8 cellular contexts compared by ENCODE assay signal in the genomic region with DNA sequence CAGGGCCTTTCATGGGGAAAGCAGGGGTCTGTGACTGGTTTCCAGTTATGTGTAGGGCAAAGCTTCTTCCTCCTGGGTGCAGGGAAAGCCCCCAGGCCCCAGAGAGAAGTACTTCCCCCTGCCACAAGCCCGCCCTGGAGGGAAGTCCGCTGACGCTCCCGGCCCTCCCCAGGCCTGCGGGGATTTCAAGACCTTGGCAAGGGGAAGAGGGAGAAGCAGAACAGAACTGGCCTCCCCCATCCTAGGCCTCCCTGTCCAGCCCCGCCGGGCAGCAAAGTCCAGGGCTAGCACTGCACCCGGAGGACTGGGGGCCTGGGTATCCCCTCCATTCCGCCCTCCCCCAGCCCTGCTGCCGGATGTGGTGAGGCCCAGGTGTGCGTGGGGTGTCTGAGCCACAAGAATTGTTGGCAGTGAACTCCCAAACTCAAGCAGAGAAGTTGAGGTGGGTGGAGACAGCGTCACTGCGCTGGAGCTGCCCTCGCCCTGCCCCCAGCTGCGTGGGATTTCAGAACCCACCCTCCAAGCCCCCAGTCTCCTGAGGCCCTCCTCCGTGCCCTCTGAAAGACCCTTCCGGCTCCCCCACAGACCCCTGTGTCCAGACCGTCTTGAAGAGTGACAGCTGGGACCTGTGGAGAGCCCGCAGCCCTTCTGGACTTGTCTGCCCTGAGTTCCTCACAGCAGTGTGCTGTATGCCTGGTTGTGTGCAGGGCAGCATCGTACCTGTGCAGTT. TPM values are rescaled to one million over a fixed set of nuclear protein-coding genes. Genes with fewer than 3 reads are reported as not detected.
A peak's percentile ranks its signal among the peaks of the same experiment; 100 is the strongest.
DNase-seq lines count a peak whose midpoint lies in the region; ATAC-seq and TF ChIP-seq lines count a peak whose summit lies in the region.

No MANE protein-coding gene starts in this region.

- H3K4me1 ChIP-seq in HEK293 (ENCODE audit: control insufficient read depth, insufficient read depth, low read length): peaks cover 9% of the 10 kb centered on the region; the same call in 1 of the 2 replicates
- peaks cover 66% of the 10 kb centered on the region for H3K4me1 ChIP-seq in OCI-LY1 (ENCODE audit: insufficient read depth, low read length, severe bottlenecking)

- H3K4me3 ChIP-seq in HEK293 (ENCODE audit: low read depth, low read length) (no peak overlapping the region), OCI-LY1 (ENCODE audit: low read depth, low read length, poor library complexity, severe bottlenecking) (peak overlapping the region; percentile 92)

- ATAC-seq in activated T-helper 17 cell treated with anti-CD3 and anti-CD28 coated beads, Interleukin-2, amount 50 U/mL, for 72 hours (replicated peaks): peak; percentile 46

- peaks cover 26% of the 10 kb centered on the region for H3K4me1 Mint-ChIP-seq in activated T-helper 17 cell treated with anti-CD3 and anti-CD28 coated beads, Interleukin-2, amount 50 U/mL, for 72 hours

- peak overlapping the region; percentile 90 for H3K9ac ChIP-seq in OCI-LY1 (ENCODE audit: low read length)

- H3K4me2 ChIP-seq in OCI-LY1 (ENCODE audit: low read length): peak overlapping the region; percentile 90

- no peaks in the 10 kb centered on the region for H3K27me3 ChIP-seq in OCI-LY1 (ENCODE audit: insufficient read depth, low read length)

- DNase-seq in GM10266 (ENCODE audit: extremely low spot score) (peak; percentile 86), islet precursor cell (peak; percentile 57), HT-29 (ENCODE audit: low spot score) (no peak), HPDE6-E6E7 (ENCODE audit: extremely low spot score) (no peak)
- DNase-seq in stimulated activated CD4-positive, alpha-beta T cell treated with anti-CD3 and anti-CD28 coated beads, TNF-alpha, amount 100 ng/mL, for 24 hours (ENCODE audit: low read depth in 3 of 3): peak; percentile 78 to 91 (median 85)

- no peaks in the 10 kb centered on the region for H3F3A ChIP-seq in OCI-LY1 (ENCODE audit: insufficient read depth, low read length)

- no peaks in the 10 kb centered on the region for H3K9me3 Mint-ChIP-seq in activated T-helper 17 cell treated with anti-CD3 and anti-CD28 coated beads, Interleukin-2, amount 50 U/mL, for 72 hours

- peak overlapping the region; percentile 93 for H3K4me3 Mint-ChIP-seq in activated T-helper 17 cell treated with anti-CD3 and anti-CD28 coated beads, Interleukin-2, amount 50 U/mL, for 72 hours

- no peaks in the 10 kb centered on the region for H3K9me2 ChIP-seq in OCI-LY1 (ENCODE audit: low read depth, low read length)

- no peaks in the 10 kb centered on the region for H4K20me1 ChIP-seq in OCI-LY1 (ENCODE audit: insufficient read depth, low read length)

- CTCF ChIA-PET in HEK293 (lab: Yijun Ruan, JAX): interaction anchor here (1.1 to 2.7 kb wide), 3 partner anchors 10 to 29 kb away, joined by 4 to 14 read pairs (median 7); no protein-coding TSS in a partner anchor

- H3K27me3 Mint-ChIP-seq in activated T-helper 17 cell treated with anti-CD3 and anti-CD28 coated beads, Interleukin-2, amount 50 U/mL, for 72 hours: no peaks in the 10 kb centered on the region

- H3K9me3 ChIP-seq in HEK293 (ENCODE audit: control insufficient read depth, insufficient read depth, low read depth, low read length) (no peaks in the 10 kb centered on the region), OCI-LY1 (ENCODE audit: low read length) (no peaks in the 10 kb centered on the region)

- H3K27ac ChIP-seq in HEK293 (ENCODE audit: extremely low read depth, low read depth, low read length) (no peak overlapping the region), OCI-LY1 (ENCODE audit: low read depth, low read length, poor library complexity, severe bottlenecking) (peak overlapping the region; percentile 91)

- peaks cover 63% of the 10 kb centered on the region for H3K36me3 Mint-ChIP-seq in activated T-helper 17 cell treated with anti-CD3 and anti-CD28 coated beads, Interleukin-2, amount 50 U/mL, for 72 hours (ENCODE audit: low read depth)

- peak overlapping the region; percentile 97 for H3K27ac Mint-ChIP-seq in activated T-helper 17 cell treated with anti-CD3 and anti-CD28 coated beads, Interleukin-2, amount 50 U/mL, for 72 hours

- no peaks in the 10 kb centered on the region for H3K36me3 ChIP-seq in HEK293 (ENCODE audit: control insufficient read depth in 2 of 2, insufficient read depth in 1 of 2, low read length in 2 of 2)
- peaks cover 24% of the 10 kb centered on the region for H3K36me3 ChIP-seq in OCI-LY1 (ENCODE audit: insufficient read depth, low read length)

- TF ChIP-seq CTCF in GM10266 (IDR thresholded peaks at IDR 0.05; ENCODE audit: control insufficient read depth, insufficient read depth, low read depth, missing control alignments) (no peak), HEK293 (tag by site-specific recombination; IDR thresholded peaks at IDR 0.05) (no peak), OCI-LY1 (IDR thresholded peaks at IDR 0.05; ENCODE audit: low read length) (no peak)

- POLR2A ChIA-PET in HEK293 (lab: Yijun Ruan, JAX): no interaction called here

- H2AFZ ChIP-seq in OCI-LY1 (ENCODE audit: low read length): no peak overlapping the region

- H3K79me2 ChIP-seq in OCI-LY1 (ENCODE audit: insufficient read depth, low read length): no peaks in the 10 kb centered on the region

TF ChIP-seq in HEK293, 187 proteins besides CTCF, POLR2A, EP300 and RAD21:
- TF ChIP-seq HOXD13 (CRISPR knock-in tag; IDR thresholded peaks at IDR 0.05; ENCODE audit: borderline replicate concordance) (no peak), EGR2 (tag by site-specific recombination; IDR thresholded peaks at IDR 0.05; ENCODE audit: low read depth) (peak; percentile 27; the same call in 1 of the 2 replicates), ZFHX2 (tag by site-specific recombination; conservative IDR thresholded peaks at IDR 0.05) (peak; percentile 52)

RNA-seq across cellular contexts. Expression of gene DUSP2, which starts 1.1 kb away (rescaled TPM):
- 100 to 1,000 TPM in 1 of 2 donors, 10 to 100 TPM in 1; 82.0 to 379 TPM for total RNA-seq in activated T-helper 17 cell treated with anti-CD3 and anti-CD28 coated beads, Interleukin-2, amount 50 U/mL, for 72 hours
- 73.5 and 75.7 TPM in 2 replicates for total RNA-seq in HT-29 (2014; rRNA removed; shearing (Covaris generic))

RNA-seq across cellular contexts. Expression of gene ASTL, which starts 8.0 kb away (rescaled TPM):
- total RNA-seq in activated T-helper 17 cell treated with anti-CD3 and anti-CD28 coated beads, Interleukin-2, amount 50 U/mL, for 72 hours: 1 to 10 TPM in 1 of 2 donors, under 1 TPM in 1; 0.93 to 6.9 TPM
- total RNA-seq in HT-29 (2014; rRNA removed; shearing (Covaris generic)): 0.18 and 2.5 TPM in 2 replicates

RNA-seq across cellular contexts. Expression of gene ADRA2B, which starts 29.9 kb away (rescaled TPM):
- total RNA-seq in activated T-helper 17 cell treated with anti-CD3 and anti-CD28 coated beads, Interleukin-2, amount 50 U/mL, for 72 hours: 1 to 10 TPM in 1 of 2 donors, under 1 TPM in 1; 0.09 to 1.3 TPM
- 0.46 TPM in 1 of 2 replicates, not detected in the other for total RNA-seq in HT-29 (2014; rRNA removed; shearing (Covaris generic))

Comparison
In these comparisons a context has a peak if more than half of its experiments do, and no peak if none do; other contexts are left out.
1. DNase-seq: peak in GM10266 (single experiment), islet precursor cell (single experiment) and stimulated activated CD4-positive, alpha-beta T cell treated with anti-CD3 and anti-CD28 coated beads, TNF-alpha, amount 100 ng/mL, for 24 hours (3 of 3); none in HT-29 (single experiment) and HPDE6-E6E7 (single experiment).